ENCODE assay signal across 9 cellular contexts in the genomic region with DNA sequence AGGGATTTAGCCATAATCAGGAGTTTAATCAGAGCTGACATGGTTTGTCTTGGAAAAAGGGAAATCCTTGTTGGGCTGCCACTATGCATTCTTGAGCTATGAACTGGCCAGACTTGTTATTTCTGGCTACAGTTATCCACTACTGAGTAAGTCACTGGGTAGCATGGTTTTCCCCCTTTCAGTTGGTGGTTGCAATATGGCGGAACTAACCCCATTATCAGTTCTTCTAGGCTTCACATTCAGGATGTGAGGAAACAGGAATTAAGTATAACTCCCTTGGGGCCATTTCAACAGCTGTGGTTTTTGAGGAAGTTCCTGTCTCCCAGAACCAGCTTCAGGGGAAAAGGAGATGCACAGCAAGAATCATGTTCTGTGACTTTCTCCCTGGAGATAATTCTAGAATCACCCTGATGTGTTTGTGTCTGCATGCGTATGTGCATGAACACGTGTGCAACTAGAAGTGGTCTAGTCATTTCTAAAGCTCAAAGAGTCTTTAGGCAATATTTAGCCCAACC.
A peak's percentile ranks its signal among the peaks of the same experiment; 100 is the strongest.
DNase-seq lines count a peak whose midpoint lies in the region; ATAC-seq and TF ChIP-seq lines count a peak whose summit lies in the region.
"Had no signal": no experiment of that assay in that cellular context is flagged by ENCODE, and none has a peak within 500 bp of the region (broad histone marks: within the 10 kb centered on the region; RNA-seq: fewer than 3 reads in every experiment).

No MANE protein-coding gene starts in this region.

- H3K27ac ChIP-seq in OCI-LY3 (ENCODE audit: low read length): peak overlapping the region; percentile 82
- H3K27ac ChIP-seq: parathyroid adenoma had no signal

- no peaks in the 10 kb centered on the region for H3K9me3 ChIP-seq in OCI-LY3 (ENCODE audit: insufficient read depth, low read length)

- H3K9ac ChIP-seq in OCI-LY3 (ENCODE audit: low read length): peak overlapping the region; percentile 55; the same call in 1 of the 2 replicates
- H3K9ac ChIP-seq: parathyroid adenoma had no signal

- ATAC-seq in GM21360 (IDR thresholded peaks at IDR 0.05; ENCODE audit: unreplicated experiment): peak; percentile 36

- H3K4me1 ChIP-seq in OCI-LY3 (ENCODE audit: low read length): peaks cover 94% of the 10 kb centered on the region
- H3K4me1 ChIP-seq: parathyroid adenoma had no signal

- peaks cover 8% of the 10 kb centered on the region; the same call in 1 of the 2 replicates for H3K79me2 ChIP-seq in OCI-LY3 (ENCODE audit: low read length)
- H3K79me2 ChIP-seq: parathyroid adenoma had no signal

- H3K27me3 ChIP-seq in OCI-LY3 (ENCODE audit: low read depth, low read length): no peaks in the 10 kb centered on the region

- TF ChIP-seq CTCF in AG09309 (IDR thresholded peaks at IDR 0.05; ENCODE audit: control insufficient read depth, insufficient read depth, low read depth, low read length, missing control alignments): no peak
- TF ChIP-seq CTCF in OCI-LY3 (IDR thresholded peaks at IDR 0.05; ENCODE audit: low read depth, low read length): no peak
- no peak for TF ChIP-seq CTCF in fibroblast of the aortic adventitia (IDR thresholded peaks at IDR 0.05; ENCODE audit: insufficient read depth, low read length)

- H3K4me2 ChIP-seq in OCI-LY3 (ENCODE audit: low read length): peak overlapping the region; percentile 64

- H3K36me3 ChIP-seq in OCI-LY3 (replicated peaks; ENCODE audit: low read depth, low read length): no peaks in the 10 kb centered on the region

- H2AFZ ChIP-seq in OCI-LY3 (ENCODE audit: low read depth, low read length): no peak overlapping the region
- H2AFZ ChIP-seq: parathyroid adenoma had no signal

- H4K20me1 ChIP-seq in OCI-LY3 (ENCODE audit: insufficient read depth, low read length): no peaks in the 10 kb centered on the region

- no peak overlapping the region for H3K4me3 ChIP-seq in AG09309 (ENCODE audit: control insufficient read depth, low read depth, low read length)
- peak overlapping the region; percentile 29 for H3K4me3 ChIP-seq in OCI-LY3 (ENCODE audit: low read length)
- no peak overlapping the region for H3K4me3 ChIP-seq in fibroblast of the aortic adventitia (ENCODE audit: low read depth, low read length)

- peak; percentile 98 for DNase-seq in AG09309 (ENCODE audit: low read depth)
- DNase-seq in fibroblast of the aortic adventitia (ENCODE audit: low read depth): peak; percentile 99
- no peak for DNase-seq in SHP77 treated with DMSO at 0.1 percent for 48 hours (lab: John Stamatoyannopoulos, UW)
- DNase-seq in COR-L47 (lab: John Stamatoyannopoulos, UW): no peak
- no peak for DNase-seq in OCI-M2 (lab: John Stamatoyannopoulos, UW; ENCODE audit: unreplicated experiment)
- DNase-seq in stimulated activated CD4-positive, alpha-beta T cell treated with anti-CD3 and anti-CD28 coated beads, Interleukin-15, amount 100 ng/mL, for 24 hours: no peak

Comparison
In these comparisons a context has a peak if more than half of its experiments do, and no peak if none do; other contexts are left out.
1. DNase-seq: peak in AG09309 (single experiment) and fibroblast of the aortic adventitia (single experiment); none in SHP77 treated with DMSO at 0.1 percent for 48 hours (single experiment), COR-L47 (single experiment), OCI-M2 (single experiment) and stimulated activated CD4-positive, alpha-beta T cell treated with anti-CD3 and anti-CD28 coated beads, Interleukin-15, amount 100 ng/mL, for 24 hours (single experiment).